ENCODE assay signal across 16 cellular contexts in the genomic region with DNA sequence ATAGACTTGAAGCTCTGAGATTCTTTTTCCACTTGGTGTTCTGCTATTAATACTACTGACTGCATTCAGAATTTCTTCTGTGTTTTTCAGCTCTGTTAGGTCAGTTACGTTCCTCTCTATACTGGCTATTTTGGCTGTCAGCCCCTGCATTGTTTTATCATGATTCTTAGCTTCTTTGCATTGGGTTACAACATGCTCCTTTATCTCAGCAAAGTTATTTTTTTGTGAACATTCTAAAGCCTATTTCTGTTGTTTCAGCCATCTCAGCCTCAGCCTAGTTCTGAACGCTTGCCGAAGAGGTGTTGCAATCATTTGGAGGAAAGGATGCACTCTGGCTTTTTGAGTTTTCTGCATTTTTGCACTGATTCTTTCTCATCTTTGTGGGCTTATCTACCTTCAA.
"Had no signal": no experiment of that assay in that cellular context is flagged by ENCODE, and none has a peak within 500 bp of the region (broad histone marks: within the 10 kb centered on the region; RNA-seq: fewer than 3 reads in every experiment).

No MANE protein-coding gene starts in this region.

- H3K4me3 ChIP-seq: dorsolateral prefrontal cortex, lung, neural progenitor cell had no signal

- H3K27ac ChIP-seq: dorsolateral prefrontal cortex, neural progenitor cell had no signal

- H3K36me3 ChIP-seq: neural progenitor cell had no signal

- H3K9ac ChIP-seq: neural progenitor cell had no signal

- DNase-seq: activated CD4-positive, alpha-beta T cell treated with anti-CD3 and anti-CD28 coated beads for 1 hour; activated CD4-positive, alpha-beta T cell treated with anti-CD3 and anti-CD28 coated beads, Interleukin-2, amount 50 U/mL, for 48 hours; activated CD8-positive, alpha-beta memory T cell treated with anti-CD3 and anti-CD28 coated beads, Interleukin-2, amount 10 ng/mL, durations not matched to agents 7 days and 5 days; activated naive CD4-positive, alpha-beta T cell; activated naive CD8-positive, alpha-beta T cell treated with anti-CD3 and anti-CD28 coated beads, Interleukin-2, amount 50 U/mL, for 24 hours; activated T-cell treated with anti-CD3 and anti-CD28 coated beads, Interleukin-2, amount 50 U/mL, for 4 hours; cerebellar nuclear complex; dorsolateral prefrontal cortex; immature natural killer cell; left cardiac atrium; midbrain; retina; small intestine; SW 1271 had no signal

- H2AFZ ChIP-seq: neural progenitor cell had no signal

- H3K27me3 ChIP-seq: dorsolateral prefrontal cortex, neural progenitor cell had no signal

- H3K4me2 ChIP-seq: neural progenitor cell had no signal

- H3K4me1 ChIP-seq: neural progenitor cell had no signal
